22 cellular contexts compared by ENCODE assay signal in genomic region chr1:75361260-75361659, GRCh38.
"Had no signal": no experiment of that assay in that cellular context is flagged by ENCODE, and none has a peak within 500 bp of the region (broad histone marks: within the 10 kb centered on the region; RNA-seq: fewer than 3 reads in every experiment).

No MANE protein-coding gene starts in this region.

- ATAC-seq: left colon; left lung; lower lobe of right lung; naive thymus-derived CD8-positive, alpha-beta T cell; right lobe of liver; stimulated activated naive B cell treated with anti-CD40 and anti-IgM and Interleukin-4, amounts not matched to agents 10 μg/mL and 1 μg/mL and 100 μg/mL, for 72 hours; stimulated activated naive CD8-positive, alpha-beta T cell treated with anti-CD3 and anti-CD28 coated beads, Interleukin-15, Interleukin-2, amounts not matched to agents 100 U/mL and 50 U/mL, for 24 hours had no signal

- DNase-seq: hypothalamus; immature natural killer cell; kidney; left colon; left lung; lower lobe of right lung; mammary epithelial cell; mesenchymal stem cell; naive thymus-derived CD8-positive, alpha-beta T cell; nucleus accumbens; right lobe of liver; stimulated activated CD4-positive, alpha-beta T cell treated with anti-CD3 and anti-CD28 coated beads, Interleukin-12 subunit alpha, Interleukin-12 subunit beta, amount 100 ng/mL, for 4 hours; stimulated activated CD4-positive, alpha-beta T cell treated with anti-CD3 and anti-CD28 coated beads, Interleukin-15, amount 100 ng/mL, for 24 hours; stimulated activated CD4-positive, alpha-beta T cell treated with anti-CD3 and anti-CD28 coated beads, Interleukin-2, amount 100 ng/mL, for 24 hours; stimulated activated CD4-positive, alpha-beta T cell treated with anti-CD3 and anti-CD28 coated beads, Interleukin-4, amount 100 ng/mL, for 1 hour; stimulated activated naive B cell treated with anti-CD40 and anti-IgM and Interleukin-4, amounts not matched to agents 10 μg/mL and 1 μg/mL and 100 μg/mL, for 72 hours; stimulated activated naive CD8-positive, alpha-beta T cell treated with anti-CD3 and anti-CD28 coated beads, Interleukin-15, Interleukin-2, amounts not matched to agents 100 U/mL and 50 U/mL, for 24 hours; stomach; testis; thyroid gland; transverse colon; upper lobe of left lung had no signal
